34 cellular contexts compared by ENCODE assay signal in the genomic region with DNA sequence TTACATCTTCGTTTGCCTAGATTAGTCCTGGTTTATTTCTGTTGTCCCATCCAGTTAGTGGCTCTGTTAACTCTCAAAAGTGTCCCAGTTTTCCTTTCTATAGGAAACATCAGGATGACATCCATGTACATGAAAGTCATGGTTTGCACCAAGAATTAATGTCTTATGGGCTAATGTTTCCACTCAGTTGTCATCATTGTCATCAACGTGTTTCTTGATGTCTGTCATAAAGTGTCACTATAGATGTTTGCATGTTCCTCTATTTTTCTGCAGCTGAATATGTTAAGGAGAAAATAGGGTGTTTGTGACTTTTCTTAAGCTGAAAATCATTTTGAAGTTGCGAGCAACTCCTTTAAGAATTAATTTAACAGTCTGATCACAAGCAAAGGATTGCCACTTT.
"Had no signal": no experiment of that assay in that cellular context is flagged by ENCODE, and none has a peak within 500 bp of the region (broad histone marks: within the 10 kb centered on the region; RNA-seq: fewer than 3 reads in every experiment).

No MANE protein-coding gene starts in this region.

- H3K9me3 ChIP-seq: MG63 had no signal

- H3K4me3 ChIP-seq: MG63 had no signal

- H3K36me3 ChIP-seq: MG63 had no signal

- H3K27me3 ChIP-seq: MG63 had no signal

- DNase-seq: Karpas-422, Kasumi-1, MG63, MM.1S, MV-4-11, NCI-H1048, NCI-H1092, NCI-H1092 treated with DMSO at 0.1 percent for 48 hours, NCI-H1105, NCI-H1105 treated with DMSO at 0.1 percent for 48 hours, NCI-H1417, NCI-H1417 treated with DMSO at 0.1 percent for 48 hours, NCI-H1436, NCI-H1436 treated with DMSO at 0.1 percent for 48 hours, NCI-H146, NCI-H1694, NCI-H1694 treated with DMSO at 0.1 percent for 48 hours, NCI-H187, NCI-H187 treated with DMSO at 0.1 percent for 48 hours, NCI-H1930, NCI-H2029, NCI-H2029 treated with DMSO at 0.1 percent for 48 hours, NCI-H2081, NCI-H2081 treated with DMSO at 0.1 percent for 48 hours, NCI-H2107, NCI-H2171, NCI-H2171 treated with DMSO at 0.1 percent for 48 hours, NCI-H2227 treated with DMSO at 0.1 percent for 48 hours, NCI-H226, NCI-H345, NCI-H446, NCI-H446 treated with DMSO at 0.1 percent for 48 hours, NCI-H510A, NCI-H510A treated with DMSO at 0.1 percent for 48 hours had no signal
